1 cellular context compared by ENCODE assay signal in the genomic region with DNA sequence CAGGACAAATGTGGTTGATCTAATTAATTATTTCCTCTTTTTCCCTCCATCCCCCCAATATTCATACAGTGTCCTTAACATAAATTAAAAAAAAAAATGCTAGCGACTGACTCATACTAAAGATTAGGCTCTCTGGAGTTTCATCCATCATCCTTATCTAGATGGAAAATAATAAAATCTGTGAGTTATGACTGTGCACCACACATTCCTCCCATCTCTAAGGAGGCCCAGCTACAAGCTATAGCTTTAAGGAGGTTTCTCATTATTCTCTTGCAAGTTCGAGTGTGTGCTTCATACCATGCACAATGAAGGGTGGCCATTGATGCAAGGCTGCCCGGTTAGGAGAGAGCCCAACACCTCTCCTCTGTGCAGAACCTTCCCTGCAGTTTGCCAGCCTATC.
TF ChIP-seq lines count a peak whose summit lies in the region.

No MANE protein-coding gene starts in this region.

TF ChIP-seq in SK-N-SH, 30 proteins besides CTCF, POLR2A, EP300 and RAD21 (continued from another document):
- TF ChIP-seq, protein P1, sequence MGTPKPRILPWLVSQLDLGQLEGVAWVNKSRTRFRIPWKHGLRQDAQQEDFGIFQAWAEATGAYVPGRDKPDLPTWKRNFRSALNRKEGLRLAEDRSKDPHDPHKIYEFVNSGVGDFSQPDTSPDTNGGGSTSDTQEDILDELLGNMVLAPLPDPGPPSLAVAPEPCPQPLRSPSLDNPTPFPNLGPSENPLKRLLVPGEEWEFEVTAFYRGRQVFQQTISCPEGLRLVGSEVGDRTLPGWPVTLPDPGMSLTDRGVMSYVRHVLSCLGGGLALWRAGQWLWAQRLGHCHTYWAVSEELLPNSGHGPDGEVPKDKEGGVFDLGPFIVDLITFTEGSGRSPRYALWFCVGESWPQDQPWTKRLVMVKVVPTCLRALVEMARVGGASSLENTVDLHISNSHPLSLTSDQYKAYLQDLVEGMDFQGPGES (IDR thresholded peaks at IDR 0.05; ENCODE audit: low read depth, low read length) = no peak
- TF ChIP-seq POLR2AphosphoS5 (IDR thresholded peaks at IDR 0.05; ENCODE audit: low read depth, low read length) = peak; percentile 77
- TF ChIP-seq FOXJ3 (CRISPR knock-in tag; IDR thresholded peaks at IDR 0.05) = no peak
- no peak for TF ChIP-seq CHD2 (IDR thresholded peaks at IDR 0.05; ENCODE audit: low read length, partially characterized antibody)
- TF ChIP-seq PBX3 (IDR thresholded peaks at IDR 0.05) = peak; percentile 99
- peak; percentile 86; the same call in 1 of the 2 replicates for TF ChIP-seq ZBTB33 (IDR thresholded peaks at IDR 0.05; ENCODE audit: borderline replicate concordance, low read depth)
- peak; percentile 73 for TF ChIP-seq YY1 (IDR thresholded peaks at IDR 0.05; ENCODE audit: low read depth)
- TF ChIP-seq FOXM1 (IDR thresholded peaks at IDR 0.05; ENCODE audit: low read depth) = peak; percentile 91
- TF ChIP-seq EZH2phosphoT487 (IDR thresholded peaks at IDR 0.05; ENCODE audit: borderline replicate concordance, low read depth) = no peak
- TF ChIP-seq NRF1 (IDR thresholded peaks at IDR 0.05; ENCODE audit: low read depth, low read length) = no peak
- no peak for TF ChIP-seq RCOR1 (IDR thresholded peaks at IDR 0.05; ENCODE audit: low read length)
- TF ChIP-seq FOSL2 (IDR thresholded peaks at IDR 0.05; ENCODE audit: borderline replicate concordance, low read depth) = peak; percentile 99
- no peak for TF ChIP-seq RFX5 (IDR thresholded peaks at IDR 0.05; ENCODE audit: low read length)
- peak; percentile 51; the same call in 1 of the 2 replicates for TF ChIP-seq MAX (IDR thresholded peaks at IDR 0.05; ENCODE audit: low read depth)
- peak; percentile 100 for TF ChIP-seq JUND (IDR thresholded peaks at IDR 0.05)
- TF ChIP-seq TAF1 (IDR thresholded peaks at IDR 0.05; ENCODE audit: borderline replicate concordance, low read depth, low read length) = no peak
- TF ChIP-seq, protein P2, sequence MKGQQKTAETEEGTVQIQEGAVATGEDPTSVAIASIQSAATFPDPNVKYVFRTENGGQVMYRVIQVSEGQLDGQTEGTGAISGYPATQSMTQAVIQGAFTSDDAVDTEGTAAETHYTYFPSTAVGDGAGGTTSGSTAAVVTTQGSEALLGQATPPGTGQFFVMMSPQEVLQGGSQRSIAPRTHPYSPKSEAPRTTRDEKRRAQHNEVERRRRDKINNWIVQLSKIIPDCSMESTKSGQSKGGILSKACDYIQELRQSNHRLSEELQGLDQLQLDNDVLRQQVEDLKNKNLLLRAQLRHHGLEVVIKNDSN (IDR thresholded peaks at IDR 0.05; ENCODE audit: borderline replicate concordance, low read depth) = no peak
- TF ChIP-seq RXRA (IDR thresholded peaks at IDR 0.05; ENCODE audit: borderline replicate concordance, low read depth) = peak; percentile 90
- TF ChIP-seq, protein P3, sequence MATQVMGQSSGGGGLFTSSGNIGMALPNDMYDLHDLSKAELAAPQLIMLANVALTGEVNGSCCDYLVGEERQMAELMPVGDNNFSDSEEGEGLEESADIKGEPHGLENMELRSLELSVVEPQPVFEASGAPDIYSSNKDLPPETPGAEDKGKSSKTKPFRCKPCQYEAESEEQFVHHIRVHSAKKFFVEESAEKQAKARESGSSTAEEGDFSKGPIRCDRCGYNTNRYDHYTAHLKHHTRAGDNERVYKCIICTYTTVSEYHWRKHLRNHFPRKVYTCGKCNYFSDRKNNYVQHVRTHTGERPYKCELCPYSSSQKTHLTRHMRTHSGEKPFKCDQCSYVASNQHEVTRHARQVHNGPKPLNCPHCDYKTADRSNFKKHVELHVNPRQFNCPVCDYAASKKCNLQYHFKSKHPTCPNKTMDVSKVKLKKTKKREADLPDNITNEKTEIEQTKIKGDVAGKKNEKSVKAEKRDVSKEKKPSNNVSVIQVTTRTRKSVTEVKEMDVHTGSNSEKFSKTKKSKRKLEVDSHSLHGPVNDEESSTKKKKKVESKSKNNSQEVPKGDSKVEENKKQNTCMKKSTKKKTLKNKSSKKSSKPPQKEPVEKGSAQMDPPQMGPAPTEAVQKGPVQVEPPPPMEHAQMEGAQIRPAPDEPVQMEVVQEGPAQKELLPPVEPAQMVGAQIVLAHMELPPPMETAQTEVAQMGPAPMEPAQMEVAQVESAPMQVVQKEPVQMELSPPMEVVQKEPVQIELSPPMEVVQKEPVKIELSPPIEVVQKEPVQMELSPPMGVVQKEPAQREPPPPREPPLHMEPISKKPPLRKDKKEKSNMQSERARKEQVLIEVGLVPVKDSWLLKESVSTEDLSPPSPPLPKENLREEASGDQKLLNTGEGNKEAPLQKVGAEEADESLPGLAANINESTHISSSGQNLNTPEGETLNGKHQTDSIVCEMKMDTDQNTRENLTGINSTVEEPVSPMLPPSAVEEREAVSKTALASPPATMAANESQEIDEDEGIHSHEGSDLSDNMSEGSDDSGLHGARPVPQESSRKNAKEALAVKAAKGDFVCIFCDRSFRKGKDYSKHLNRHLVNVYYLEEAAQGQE (IDR thresholded peaks at IDR 0.05; ENCODE audit: low read depth, low read length) = no peak
- no peak for TF ChIP-seq USF2 (IDR thresholded peaks at IDR 0.05; ENCODE audit: borderline replicate concordance, low read depth, low read length)
- peak; percentile 91 for TF ChIP-seq NFIC (IDR thresholded peaks at IDR 0.05; ENCODE audit: borderline replicate concordance)
- TF ChIP-seq GATA2 (CRISPR knock-in tag; IDR thresholded peaks at IDR 0.05) = no peak
- no peak for TF ChIP-seq GABPA (IDR thresholded peaks at IDR 0.05; ENCODE audit: low read depth)
- TF ChIP-seq SIN3A (IDR thresholded peaks at IDR 0.05; ENCODE audit: borderline replicate concordance, low read depth, low read length) = 0 out of 2 replicates have a peak, but pooled peaks have one; percentile 61
- no peak for TF ChIP-seq SMC3 (IDR thresholded peaks at IDR 0.05; ENCODE audit: low read depth, low read length)
- no peak for TF ChIP-seq ELF1 (IDR thresholded peaks at IDR 0.05)
- TF ChIP-seq MEF2A (IDR thresholded peaks at IDR 0.05; ENCODE audit: borderline replicate concordance, low read depth) = no peak
